In the genomic region with DNA sequence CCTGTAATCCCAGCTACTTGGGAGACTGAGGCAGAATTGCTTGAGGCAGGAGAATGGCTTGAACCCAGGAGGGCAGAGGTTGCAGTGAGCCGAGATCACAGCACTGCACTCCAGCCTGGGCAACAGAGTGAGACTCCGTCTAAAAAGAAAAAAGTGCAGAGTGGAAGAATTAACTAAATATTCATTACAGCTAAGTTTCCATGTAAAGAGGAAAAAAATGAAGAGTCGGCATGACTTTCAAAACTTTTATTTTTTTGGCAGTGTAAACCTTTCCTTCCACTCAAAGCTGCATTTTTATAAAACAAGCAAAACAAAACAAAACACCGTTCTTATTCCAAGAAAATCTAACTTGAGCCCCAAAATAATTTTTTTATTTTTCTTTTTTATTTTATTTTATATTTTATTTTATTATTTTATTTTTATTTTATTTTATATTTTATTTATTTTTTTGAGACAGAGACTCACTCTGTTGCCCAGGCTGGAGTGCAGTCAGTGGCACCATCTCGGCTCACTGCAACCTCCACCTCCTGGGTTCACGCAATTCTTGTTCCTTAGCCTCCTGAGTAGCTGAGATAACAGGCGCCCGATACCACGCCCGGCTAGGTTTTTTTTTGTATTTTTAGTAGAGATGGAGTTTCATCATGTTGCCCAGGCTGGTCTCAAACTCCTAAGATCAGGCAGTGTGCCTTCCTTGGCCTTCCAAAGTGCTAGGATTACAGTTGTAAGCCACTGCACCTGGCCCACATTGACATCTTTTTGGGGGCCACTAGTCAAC, we compare ENCODE assay signal across 22 cellular contexts.
A peak's percentile ranks its signal among the peaks of the same experiment; 100 is the strongest.
DNase-seq lines count a peak whose midpoint lies in the region; ATAC-seq, FAIRE-seq and TF ChIP-seq lines count a peak whose summit lies in the region.
"Had no signal": no experiment of that assay in that cellular context is flagged by ENCODE, and none has a peak within 500 bp of the region (broad histone marks: within the 10 kb centered on the region; RNA-seq: fewer than 3 reads in every experiment).

No MANE protein-coding gene starts in this region.

- intact Hi-C loops in activated CD4-positive, alpha-beta T cell treated with anti-CD3 and anti-CD28 coated beads for 36 hours (cut with DNase I, micrococcal nuclease) = no loop called here
- intact Hi-C loops in CD4-positive, alpha-beta memory T cell (cut with micrococcal nuclease) = no loop called here

- peak overlapping the region; percentile 19 for H3K27ac Mint-ChIP-seq in activated CD4-positive, alpha-beta T cell treated with anti-CD3 and anti-CD28 coated beads for 36 hours
- peak overlapping the region in 4 of 7 donors; percentile 23 to 53 (median 41) for H3K27ac Mint-ChIP-seq in CD4-positive, alpha-beta memory T cell
- H3K27ac Mint-ChIP-seq in progenitor cell of endocrine pancreas = no peak overlapping the region

- H3K9me3 ChIP-seq in CD4-positive, alpha-beta memory T cell (ENCODE audit: control insufficient read depth in 1 of 2, low read length in 2 of 2) = no peaks in the 10 kb centered on the region
- H3K9me3 ChIP-seq: BLaER1 treated with 17β-estradiol and CSF1 and Interleukin-3, amounts not matched to agents 10 nM and 100 nM; MG63; SJSA1 had no signal

- H3K9me3 Mint-ChIP-seq in activated CD4-positive, alpha-beta T cell treated with anti-CD3 and anti-CD28 coated beads for 36 hours (ENCODE audit: low read depth) = no peaks in the 10 kb centered on the region
- no peaks in the 10 kb centered on the region for H3K9me3 Mint-ChIP-seq in CD4-positive, alpha-beta memory T cell
- H3K9me3 Mint-ChIP-seq in progenitor cell of endocrine pancreas (ENCODE audit: low read depth) = no peaks in the 10 kb centered on the region

- CTCF ChIA-PET in activated CD4-positive, alpha-beta T cell treated with anti-CD3 and anti-CD28 coated beads for 36 hours (lab: Charles Lee) = interaction anchor here (0.8 to 1.6 kb wide), 5 partner anchors 11 to 671 kb away, joined by 3 to 5 read pairs (median 4); no protein-coding TSS in a partner anchor
- CTCF ChIA-PET in CD4-positive, alpha-beta memory T cell (lab: Charles Lee; ENCODE audit: partially characterized antibody) = interaction anchor here (1.9 kb wide), 1 partner anchor 289 kb away, joined by 8 read pairs; no protein-coding TSS in a partner anchor

- H3K27ac ChIP-seq in CD4-positive, alpha-beta memory T cell (ENCODE audit: low read depth, low read length) = no peak overlapping the region
- H3K27ac ChIP-seq: BLaER1 treated with 17β-estradiol and CSF1 and Interleukin-3, amounts not matched to agents 10 nM and 100 nM; SJSA1 had no signal

- no peaks in the 10 kb centered on the region for H3K27me3 Mint-ChIP-seq in activated CD4-positive, alpha-beta T cell treated with anti-CD3 and anti-CD28 coated beads for 36 hours
- H3K27me3 Mint-ChIP-seq in CD4-positive, alpha-beta memory T cell = no peaks in the 10 kb centered on the region
- H3K27me3 Mint-ChIP-seq in progenitor cell of endocrine pancreas = no peaks in the 10 kb centered on the region

- H3K36me3 ChIP-seq in CD4-positive, alpha-beta memory T cell (ENCODE audit: insufficient read depth, low read length) = peaks cover 24% of the 10 kb centered on the region

- DNase-seq in activated CD4-positive, alpha-beta T cell treated with anti-CD3 and anti-CD28 coated beads for 36 hours = no peak
- DNase-seq in activated CD4-positive, alpha-beta T cell treated with anti-CD3 and anti-CD28 coated beads, Interleukin-2, amount 50 U/mL, for 4 hours = no peak
- DNase-seq in CD4-positive, alpha-beta memory T cell = no peak
- DNase-seq in frontal cortex (ENCODE audit: low spot score in 2 of 2) = no peak
- DNase-seq in progenitor cell of endocrine pancreas (ENCODE audit: low spot score, unreplicated experiment) = no peak
- DNase-seq: 8988T, DMS53, GF-D8, MG63, NCI-H1048, NCI-H1417 treated with DMSO at 0.1 percent for 48 hours, NCI-H187, NCI-H446, NCI-H526 treated with DMSO at 0.1 percent for 48 hours had no signal

- POLR2A ChIA-PET in activated CD4-positive, alpha-beta T cell treated with anti-CD3 and anti-CD28 coated beads for 36 hours (lab: Charles Lee) = no interaction called here
- POLR2A ChIA-PET in CD4-positive, alpha-beta memory T cell (lab: Charles Lee; ENCODE audit: partially characterized antibody) = no interaction called here

- H3K27me3 ChIP-seq in CD4-positive, alpha-beta memory T cell (ENCODE audit: insufficient read depth, low read length) = no peaks in the 10 kb centered on the region
- H3K27me3 ChIP-seq: BLaER1 treated with 17β-estradiol and CSF1 and Interleukin-3, amounts not matched to agents 10 nM and 100 nM; MG63; SJSA1 had no signal

- H3K36me3 Mint-ChIP-seq in activated CD4-positive, alpha-beta T cell treated with anti-CD3 and anti-CD28 coated beads for 36 hours (ENCODE audit: low read depth) = peaks cover 31% of the 10 kb centered on the region
- peaks cover 35 to 50% of the 10 kb centered on the region in 2 donors for H3K36me3 Mint-ChIP-seq in CD4-positive, alpha-beta memory T cell
- H3K36me3 Mint-ChIP-seq in progenitor cell of endocrine pancreas (ENCODE audit: insufficient read depth) = peaks cover 16% of the 10 kb centered on the region

- H3K4me3 Mint-ChIP-seq in activated CD4-positive, alpha-beta T cell treated with anti-CD3 and anti-CD28 coated beads for 36 hours = no peak overlapping the region
- H3K4me3 Mint-ChIP-seq in CD4-positive, alpha-beta memory T cell = no peak overlapping the region
- H3K4me3 Mint-ChIP-seq in progenitor cell of endocrine pancreas (ENCODE audit: low read depth) = no peak overlapping the region

- no peaks in the 10 kb centered on the region for H3K4me1 ChIP-seq in CD4-positive, alpha-beta memory T cell (ENCODE audit: insufficient read depth, low read length)

- TF ChIP-seq CTCF in progenitor cell of endocrine pancreas (IDR thresholded peaks at IDR 0.05; ENCODE audit: unreplicated experiment) = no peak

- FAIRE-seq in TTC549 (lab: Jason Lieb, UNC) (peak; percentile 47), frontal cortex (lab: Jason Lieb, UNC) (peak; percentile 78)
- FAIRE-seq: D721Med, GM19239, H1 had no signal

- peaks cover under 1% of the 10 kb centered on the region for H3K4me1 Mint-ChIP-seq in activated CD4-positive, alpha-beta T cell treated with anti-CD3 and anti-CD28 coated beads for 36 hours
- peaks cover 0 to 3% (median 0%) of the 10 kb centered on the region in 4 donors for H3K4me1 Mint-ChIP-seq in CD4-positive, alpha-beta memory T cell
- no peaks in the 10 kb centered on the region for H3K4me1 Mint-ChIP-seq in progenitor cell of endocrine pancreas (ENCODE audit: low read depth)

- ATAC-seq in activated CD4-positive, alpha-beta T cell treated with anti-CD3 and anti-CD28 coated beads for 36 hours = no peak
- no peak for ATAC-seq in GM21717 (IDR thresholded peaks at IDR 0.05; ENCODE audit: unreplicated experiment)
- ATAC-seq: Right ventricle myocardium inferior had no signal

- H3K4me3 ChIP-seq in CD4-positive, alpha-beta memory T cell (ENCODE audit: low read length in 2 of 2) = no peak overlapping the region
- H3K4me3 ChIP-seq: BLaER1 treated with 17β-estradiol and CSF1 and Interleukin-3, amounts not matched to agents 10 nM and 100 nM; MG63; SJSA1 had no signal
